20 cellular contexts compared by ENCODE assay signal in genomic region chr9:97911528-97911927, GRCh38. TPM values are rescaled to one million over a fixed set of nuclear protein-coding genes. Genes with fewer than 3 reads are reported as not detected.
"Had no signal": no experiment of that assay in that cellular context is flagged by ENCODE, and none has a peak within 500 bp of the region (broad histone marks: within the 10 kb centered on the region; RNA-seq: fewer than 3 reads in every experiment).

No MANE protein-coding gene starts in this region.

- H3K9me3 ChIP-seq: ascending aorta, gastrocnemius medialis, heart right ventricle, left ventricle myocardium inferior, spleen had no signal

- ATAC-seq: activated CD4-positive, CD25-positive, alpha-beta regulatory T cell treated with anti-CD3 and anti-CD28 coated beads, Interleukin-2, amount 50 U/mL, for 24 hours; heart right ventricle; sciatic nerve; stimulated activated naive B cell treated with anti-CD40 and anti-IgM and Interleukin-4, amounts not matched to agents 10 μg/mL and 1 μg/mL and 100 μg/mL, for 72 hours had no signal

- H3K4me1 ChIP-seq: ascending aorta, gastrocnemius medialis, parathyroid adenoma had no signal

- H3K4me3 ChIP-seq: ascending aorta, coronary artery, gastrocnemius medialis, heart right ventricle, left ventricle myocardium inferior, spleen had no signal

- H3K4me3 Mint-ChIP-seq: natural killer cell; stimulated activated naive B cell treated with anti-CD40 and anti-IgM and Interleukin-4, amounts not matched to agents 10 μg/mL and 1 μg/mL and 100 μg/mL, for 72 hours had no signal

- H3K27ac Mint-ChIP-seq: stimulated activated naive B cell treated with anti-CD40 and anti-IgM and Interleukin-4, amounts not matched to agents 10 μg/mL and 1 μg/mL and 100 μg/mL, for 72 hours had no signal

- H3K9ac ChIP-seq: parathyroid adenoma had no signal

- H2AFZ ChIP-seq: parathyroid adenoma had no signal

- DNase-seq: activated CD4-positive, alpha-beta T cell treated with anti-CD3 and anti-CD28 coated beads, Interleukin-2, amount 50 U/mL, for 1 hour; activated naive CD4-positive, alpha-beta T cell treated with Interleukin-2 at 50 U/mL for 16 hours; gastrocnemius medialis; heart right ventricle; kidney glomerular epithelial cell; left ventricle myocardium inferior; natural killer cell; spleen; stimulated activated CD4-positive, alpha-beta T cell treated with anti-CD3 and anti-CD28 coated beads, Interleukin-4, amount 100 ng/mL, for 4 hours; stimulated activated naive B cell treated with anti-CD40 and anti-IgM and Interleukin-4, amounts not matched to agents 10 μg/mL and 1 μg/mL and 100 μg/mL, for 72 hours; T-helper 1 cell; T1000 had no signal

- H3K27me3 ChIP-seq: ascending aorta, gastrocnemius medialis, heart right ventricle, spleen had no signal

- H3K27me3 Mint-ChIP-seq: stimulated activated naive B cell treated with anti-CD40 and anti-IgM and Interleukin-4, amounts not matched to agents 10 μg/mL and 1 μg/mL and 100 μg/mL, for 72 hours had no signal

- H3K9me3 Mint-ChIP-seq: natural killer cell; stimulated activated naive B cell treated with anti-CD40 and anti-IgM and Interleukin-4, amounts not matched to agents 10 μg/mL and 1 μg/mL and 100 μg/mL, for 72 hours had no signal

- H3K27ac ChIP-seq: ascending aorta, coronary artery, heart right ventricle, left ventricle myocardium inferior, parathyroid adenoma had no signal

- H3K79me2 ChIP-seq: parathyroid adenoma had no signal

RNA-seq across cellular contexts. Expression of gene HEMGN, which starts 26.4 kb away (rescaled TPM):
- total RNA-seq: ascending aorta, esophagus mucosa, ureter had no signal
- polyA plus RNA-seq: heart right ventricle had no signal

RNA-seq across cellular contexts. Expression of gene FOXE1, which starts 58.5 kb away (rescaled TPM):
- total RNA-seq: ascending aorta, gastrocnemius medialis, heart right ventricle, left ventricle myocardium inferior, mononuclear cell, natural killer cell, sciatic nerve, spleen had no signal
- polyA plus RNA-seq: heart right ventricle had no signal
